In the genomic region with DNA sequence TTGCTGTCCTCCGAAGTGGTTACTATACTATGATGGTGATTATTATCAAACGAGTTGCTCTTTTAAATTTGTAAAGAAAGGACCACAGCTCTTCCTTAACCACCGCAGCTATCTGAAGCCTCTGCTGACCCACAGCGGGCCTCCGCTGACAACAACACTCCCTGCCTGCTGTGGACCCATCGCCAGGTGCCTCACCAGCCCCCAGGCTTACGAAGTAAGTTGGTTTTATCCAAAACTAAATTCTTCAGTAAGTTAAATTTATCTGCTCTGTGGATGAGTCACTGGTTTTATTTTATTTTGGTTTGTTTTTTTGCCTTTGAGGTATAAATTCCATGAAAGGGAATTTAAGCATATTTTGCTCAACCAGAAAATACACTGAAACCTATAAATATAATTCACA, we compare ENCODE assay signal across 16 cellular contexts. TPM values are rescaled to one million over a fixed set of nuclear protein-coding genes. Genes with fewer than 3 reads are reported as not detected.
A peak's percentile ranks its signal among the peaks of the same experiment; 100 is the strongest.
DNase-seq lines count a peak whose midpoint lies in the region; ATAC-seq and TF ChIP-seq lines count a peak whose summit lies in the region.
"Had no signal": no experiment of that assay in that cellular context is flagged by ENCODE, and none has a peak within 500 bp of the region (broad histone marks: within the 10 kb centered on the region; RNA-seq: fewer than 3 reads in every experiment).

No MANE protein-coding gene starts in this region.

- CTCF ChIA-PET in T-cell (lab: Charles Lee): interaction anchor here (0.5 to 1.1 kb wide), 3 partner anchors 11 to 83 kb away, joined by 3 to 5 read pairs (median 3); no protein-coding TSS in a partner anchor

- H3K36me3 Mint-ChIP-seq in chondrocyte (ENCODE audit: low read depth) (peaks cover 3% of the 10 kb centered on the region), T-cell (peaks cover 15% of the 10 kb centered on the region)

- H3K4me1 ChIP-seq in GM23248 (ENCODE audit: insufficient read depth): peaks cover 7% of the 10 kb centered on the region; the same call in 1 of the 2 replicates
- peaks cover 0 to 38% (median 2%) of the 10 kb centered on the region in 4 donors for H3K4me1 ChIP-seq in tibial artery
- H3K4me1 ChIP-seq: SJCRH30 had no signal

- no peak overlapping the region for H3K4me2 ChIP-seq in GM23248 (ENCODE audit: unreplicated experiment)

- H3K4me3 ChIP-seq in GM23248: no peak overlapping the region
- no peak overlapping the region for H3K4me3 ChIP-seq in tibial artery
- H3K4me3 ChIP-seq: SJCRH30 had no signal

- WGBS in GM23248 (ENCODE audit: low coverage in 1 of 2, low lambda C conversion rate in 2 of 2, missing lambda C conversion rate in 2 of 2), 2 experiments: 89 to 94% methylated on average over 7 of the region's 7 CpGs

- H4K20me1 ChIP-seq in GM23248 (ENCODE audit: insufficient read depth): no peaks in the 10 kb centered on the region

- ATAC-seq in GM19035 (IDR thresholded peaks at IDR 0.05; ENCODE audit: unreplicated experiment) (no peak), T-cell (replicated peaks in 1 of 4) (no peak)

- H3K27ac Mint-ChIP-seq in chondrocyte (ENCODE audit: unreplicated experiment) (peak overlapping the region; percentile 95), T-cell (no peak overlapping the region)
- H3K27ac Mint-ChIP-seq: B cell, CD14-positive monocyte, HFFc6 had no signal

- TF ChIP-seq CTCF in chondrocyte (IDR thresholded peaks at IDR 0.05): no peak
- no peak for TF ChIP-seq CTCF in tibial artery (IDR thresholded peaks at IDR 0.05)

- no peaks in the 10 kb centered on the region for H3F3A ChIP-seq in GM23248 (ENCODE audit: insufficient read depth)

- in situ Hi-C loops in GM23248 (cut with MboI): loop anchor here (10.0 to 25.0 kb wide), 2 partner anchors 115 to 222 kb away; partner anchors contain the start of gene MAP7D3

- H3K27me3 ChIP-seq in GM23248 (replicated peaks; ENCODE audit: insufficient read depth): no peaks in the 10 kb centered on the region
- no peaks in the 10 kb centered on the region for H3K27me3 ChIP-seq in tibial artery
- H3K27me3 ChIP-seq: SJCRH30 had no signal

- H3K36me3 ChIP-seq in GM23248 (ENCODE audit: low read depth): no peaks in the 10 kb centered on the region
- peaks cover 0 to 3% (median 0%) of the 10 kb centered on the region in 3 donors for H3K36me3 ChIP-seq in tibial artery
- H3K36me3 ChIP-seq: SJCRH30 had no signal

- H3K4me1 Mint-ChIP-seq in chondrocyte (ENCODE audit: low read depth): peaks cover 25% of the 10 kb centered on the region
- no peaks in the 10 kb centered on the region for H3K4me1 Mint-ChIP-seq in T-cell
- H3K4me1 Mint-ChIP-seq: B cell, CD14-positive monocyte had no signal

- H3K27ac ChIP-seq in GM23248 (no peak overlapping the region), tibial artery (peak overlapping the region; percentile 72 to 78)
- H3K27ac ChIP-seq: SJCRH30 had no signal

- DNase-seq in GM23248 (peak; percentile 9), RPMI7951 (ENCODE audit: low read depth) (peak; percentile 15), chondrocyte (ENCODE audit: low spot score) (no peak), tibial artery (no peak), T-cell (no peak), D341Med (ENCODE audit: low spot score) (no peak)
- DNase-seq: HFFc6, Karpas-422, NCI-H1048, NCI-H1417 treated with DMSO at 0.1 percent for 48 hours, NCI-H187, NCI-H2107, SJCRH30 had no signal

- H2AFZ ChIP-seq in GM23248: no peak overlapping the region

- H3K9me3 Mint-ChIP-seq in chondrocyte (ENCODE audit: low read depth) (peaks cover 4% of the 10 kb centered on the region), T-cell (no peaks in the 10 kb centered on the region)
- H3K9me3 Mint-ChIP-seq: HFFc6 had no signal

- intact Hi-C loops in tibial artery (cut with DNase I; ENCODE audit: low total_unique reads): no loop called here

- POLR2A ChIA-PET in T-cell (lab: Charles Lee): interaction anchor here in 1 of 2 donors (0.6 kb wide), 1 partner anchor 183 kb away, joined by 3 read pairs; no protein-coding TSS in a partner anchor

- H3K9me3 ChIP-seq in GM23248 (ENCODE audit: low read depth) (no peaks in the 10 kb centered on the region), tibial artery (no peaks in the 10 kb centered on the region)
- H3K9me3 ChIP-seq: SJCRH30 had no signal

- H3K9ac ChIP-seq in GM23248: no peak overlapping the region

- no peaks in the 10 kb centered on the region for H3K27me3 Mint-ChIP-seq in chondrocyte (ENCODE audit: low read depth)
- peaks cover 0 to 7% of the 10 kb centered on the region in 2 donors for H3K27me3 Mint-ChIP-seq in T-cell
- H3K27me3 Mint-ChIP-seq: B cell had no signal

- H3K9me2 ChIP-seq in GM23248 (ENCODE audit: insufficient read depth): no peaks in the 10 kb centered on the region

- peak overlapping the region; percentile 44 for H3K4me3 Mint-ChIP-seq in chondrocyte (ENCODE audit: unreplicated experiment)
- H3K4me3 Mint-ChIP-seq in T-cell: no peak overlapping the region
- H3K4me3 Mint-ChIP-seq: B cell, CD14-positive monocyte, HFFc6 had no signal

- H3K79me2 ChIP-seq in GM23248 (ENCODE audit: insufficient read depth): no peaks in the 10 kb centered on the region

RNA-seq across cellular contexts. Expression of gene SLC9A6, which starts 54.7 kb away (rescaled TPM):
- 24.5 and 27.0 TPM in 2 replicates for total RNA-seq in GM23248 (2014; rRNA removed; shearing (Covaris generic))
- polyA plus RNA-seq in GM23248 (2016; fragmentation: Nextera tagmentation; extraction: Ambion mirVana): 11.4 and 13.1 TPM in 2 replicates
- total RNA-seq in RPMI7951 (2014; rRNA removed; shearing (Covaris generic)): 12.4 and 12.7 TPM in 2 replicates
- 19.0 to 20.7 TPM (median 20.4 TPM) in 3 replicates for total RNA-seq in chondrocyte
- 10 to 100 TPM; 15.5 to 23.9 (median 17.3) TPM for total RNA-seq in T-cell

Comparison
In these comparisons a context has a peak if more than half of its experiments do, and no peak if none do; other contexts are left out.
1. DNase-seq: peak in GM23248 (single experiment) and RPMI7951 (single experiment); none in chondrocyte (single experiment), tibial artery (0 of 2), T-cell (0 of 34) and D341Med (single experiment).